Comparison of ENCODE assay signal across 19 cellular contexts in the genomic region with DNA sequence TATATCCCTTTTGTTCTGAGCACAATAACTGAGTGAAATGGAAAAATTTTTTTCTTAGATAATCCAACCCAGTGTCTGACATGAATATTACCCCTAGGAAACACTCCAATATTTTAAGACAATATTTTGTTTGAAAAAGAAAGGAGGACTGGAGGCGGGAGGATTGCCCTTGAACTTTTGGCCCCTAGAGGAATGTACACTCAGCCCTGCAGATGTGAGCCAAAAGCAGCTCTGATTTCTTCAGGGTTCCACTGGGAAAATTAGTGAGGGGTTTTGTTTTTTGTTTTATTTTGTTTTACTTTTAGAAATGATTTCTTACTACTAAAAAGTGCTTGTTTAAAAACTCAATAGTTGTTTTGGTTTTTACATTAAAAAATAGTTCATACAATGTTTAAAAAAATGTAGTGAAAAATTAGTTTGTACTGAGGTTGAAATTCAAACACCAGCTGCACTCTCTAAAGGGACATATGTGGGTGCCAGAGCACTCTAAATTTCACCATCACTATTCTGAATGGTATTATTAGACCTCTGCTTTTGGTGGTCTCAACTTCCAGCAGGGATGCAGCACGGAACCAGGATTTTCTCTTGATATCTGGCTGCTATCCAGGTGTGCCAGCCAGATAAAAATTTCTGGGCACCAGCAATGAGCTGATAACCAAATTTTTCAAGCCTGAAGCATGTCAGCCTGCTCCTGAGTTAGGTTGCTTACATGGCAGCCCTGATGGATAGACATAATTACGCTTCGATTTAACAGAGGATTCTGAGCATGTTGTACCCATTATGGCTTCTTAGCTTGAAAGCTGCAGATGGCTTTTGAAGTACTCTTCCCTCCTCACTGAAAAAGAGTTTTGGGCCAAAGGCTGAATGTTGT.
DNase-seq lines count a peak whose midpoint lies in the region; ATAC-seq, FAIRE-seq and TF ChIP-seq lines count a peak whose summit lies in the region.
"Had no signal": no experiment of that assay in that cellular context is flagged by ENCODE, and none has a peak within 500 bp of the region (broad histone marks: within the 10 kb centered on the region; RNA-seq: fewer than 3 reads in every experiment).

No MANE protein-coding gene starts in this region.

- H3K36me3 ChIP-seq in GM23248 (ENCODE audit: low read depth) = peaks cover 14% of the 10 kb centered on the region; the same call in 1 of the 2 replicates
- peaks cover 0 to 11% (median 5%) of the 10 kb centered on the region in 4 donors for H3K36me3 ChIP-seq in esophagus muscularis mucosa
- peaks cover 11 to 13% of the 10 kb centered on the region in 2 experiments; a peak in 4 of 5 replicates for H3K36me3 ChIP-seq in HepG2 (replicated peaks in 1 of 2; ENCODE audit: control insufficient read depth in 1 of 2, insufficient read depth in 2 of 2, low read length in 2 of 2)
- peaks cover 0 to 42% of the 10 kb centered on the region in 2 donors for H3K36me3 ChIP-seq in gastrocnemius medialis

- in situ Hi-C loops in GM23248 (cut with MboI) = no loop called here
- in situ Hi-C loops in HepG2 (cut with HindIII; ENCODE audit: extremely low pct_ligation_motif_present, low pct_unique_long_range_greater_than_20kb) = no loop called here
- in situ Hi-C loops in gastrocnemius medialis (cut with MboI; ENCODE audit: low sequenced_read_pairs in 4 of 4) = no loop called here

- intact Hi-C loops in esophagus muscularis mucosa (cut with DNase I) (loop anchor here (10.0 kb wide), 1 partner anchor 143 kb away; the partner anchor contains the start of gene ANO6), HepG2 (cut with micrococcal nuclease; ENCODE audit: unreplicated experiment) (no loop called here), gastrocnemius medialis (cut with DNase I; ENCODE audit: low total_unique reads) (no loop called here)

- H3K9me3 ChIP-seq in GM23248 (ENCODE audit: low read depth) (no peaks in the 10 kb centered on the region), esophagus muscularis mucosa (peaks cover 0 to 8% (median 7%) of the 10 kb centered on the region in 4 donors), HepG2 (ENCODE audit: low read length) (no peaks in the 10 kb centered on the region), gastrocnemius medialis (peaks cover 0 to 6% (median 0%) of the 10 kb centered on the region in 3 donors)

- H3F3A ChIP-seq in GM23248 (ENCODE audit: insufficient read depth) = no peaks in the 10 kb centered on the region

- no peak overlapping the region for H3K9ac ChIP-seq in GM23248
- H3K9ac ChIP-seq in HepG2 (ENCODE audit: insufficient read depth, low read depth, low read length) = no peak overlapping the region

- H3K9me2 ChIP-seq in GM23248 (ENCODE audit: insufficient read depth) = no peaks in the 10 kb centered on the region

- 72 to 74% methylated on average over 4 of the region's 4 CpGs for WGBS in GM23248 (ENCODE audit: low coverage in 1 of 2, low lambda C conversion rate in 2 of 2, missing lambda C conversion rate in 2 of 2), 2 experiments
- 44% methylated on average over 4 of the region's 4 CpGs for WGBS in esophagus muscularis mucosa
- 76% methylated on average over 4 of the region's 4 CpGs for WGBS in HepG2 (ENCODE audit: low lambda C conversion rate)

- H3K27ac ChIP-seq in GM23248 (no peak overlapping the region), esophagus muscularis mucosa (replicated peaks in 1 of 4) (peak overlapping the region; percentile 57 to 79 (median 68)), HepG2 (ENCODE audit: extremely low read length, insufficient read depth, low read length) (no peak overlapping the region), gastrocnemius medialis (peak overlapping the region; percentile 20 to 49 (median 34))
- H3K27ac ChIP-seq: dorsolateral prefrontal cortex had no signal

- H3K27me3 Mint-ChIP-seq in activated T-cell treated with anti-CD3 and anti-CD28 coated beads, Interleukin-2, amount 50 U/mL, for 24 hours = no peaks in the 10 kb centered on the region
- H3K27me3 Mint-ChIP-seq: B cell had no signal

- TF ChIP-seq CTCF in esophagus muscularis mucosa (IDR thresholded peaks at IDR 0.05) = no peak
- no peak for TF ChIP-seq CTCF in HepG2 (CRISPR knock-in tag; IDR thresholded peaks at IDR 0.05)
- TF ChIP-seq CTCF in gastrocnemius medialis (IDR thresholded peaks at IDR 0.05 in 4 of 5, conservative IDR thresholded peaks at IDR 0.05 in 1 of 5) = no peak

- DNase-seq in GM23248 = peak; percentile 28
- no peak for DNase-seq in esophagus muscularis mucosa (ENCODE audit: extremely low spot score)
- peak; percentile 6 for DNase-seq in HepG2 (ENCODE audit: low spot score)
- no peak for DNase-seq in gastrocnemius medialis
- DNase-seq in activated T-cell treated with anti-CD3 and anti-CD28 coated beads, Interleukin-2, amount 50 U/mL, for 24 hours = no peak
- no peak for DNase-seq in cortex of kidney (lab: John Stamatoyannopoulos, UW)
- DNase-seq in AML-193 (lab: John Stamatoyannopoulos, UW) = no peak
- DNase-seq: activated CD4-positive, alpha-beta T cell treated with anti-CD3 and anti-CD28 coated beads, Interleukin-2, amount 50 U/mL, for 1 hour; activated T-cell treated with anti-CD3 and anti-CD28 coated beads, Interleukin-2, amount 50 U/mL, for 72 hours; dorsolateral prefrontal cortex; foreskin melanocyte; KBM-7; NCI-H1436 treated with DMSO at 0.1 percent for 48 hours; NCI-H69; T1000 had no signal

- no peak overlapping the region for H3K27ac Mint-ChIP-seq in activated T-cell treated with anti-CD3 and anti-CD28 coated beads, Interleukin-2, amount 50 U/mL, for 24 hours
- H3K27ac Mint-ChIP-seq: activated T-cell treated with anti-CD3 and anti-CD28 coated beads, Interleukin-2, amount 50 U/mL, for 72 hours; B cell had no signal

- CTCF ChIA-PET in HepG2 (lab: Yijun Ruan, JAX; ENCODE audit: low intra/inter-chr PET ratio, low total read pairs) = no interaction called here

- no peak; the same call in 2 of the 3 replicates for ATAC-seq in HepG2
- peak in 1 of 2 donors; percentile 55 for ATAC-seq in gastrocnemius medialis
- ATAC-seq in HG03439 (IDR thresholded peaks at IDR 0.05; ENCODE audit: unreplicated experiment) = no peak
- ATAC-seq: activated T-cell treated with anti-CD3 and anti-CD28 coated beads, Interleukin-2, amount 50 U/mL, for 72 hours had no signal

- H3K4me2 ChIP-seq in GM23248 (ENCODE audit: unreplicated experiment) (no peak overlapping the region), HepG2 (ENCODE audit: low read depth, low read length) (no peak overlapping the region)

- H2AFZ ChIP-seq in GM23248 (no peak overlapping the region), HepG2 (ENCODE audit: low read length) (no peak overlapping the region)

- no peaks in the 10 kb centered on the region for H4K20me1 ChIP-seq in GM23248 (ENCODE audit: insufficient read depth)
- H4K20me1 ChIP-seq in HepG2 (ENCODE audit: insufficient read depth, low read length) = no peaks in the 10 kb centered on the region

- peaks cover 9% of the 10 kb centered on the region for H3K4me1 Mint-ChIP-seq in activated T-cell treated with anti-CD3 and anti-CD28 coated beads, Interleukin-2, amount 50 U/mL, for 24 hours (ENCODE audit: low read depth)
- H3K4me1 Mint-ChIP-seq: B cell had no signal

- H3K36me3 Mint-ChIP-seq in activated T-cell treated with anti-CD3 and anti-CD28 coated beads, Interleukin-2, amount 50 U/mL, for 24 hours (ENCODE audit: low read depth) = peaks cover 71% of the 10 kb centered on the region

- peaks cover 10% of the 10 kb centered on the region for H3K9me3 Mint-ChIP-seq in activated T-cell treated with anti-CD3 and anti-CD28 coated beads, Interleukin-2, amount 50 U/mL, for 24 hours

- TF ChIP-seq RAD21 in HepG2 (CRISPR knock-in tag; IDR thresholded peaks at IDR 0.05) = no peak

- TF ChIP-seq EP300 in esophagus muscularis mucosa (IDR thresholded peaks at IDR 0.05) (no peak), HepG2 (IDR thresholded peaks at IDR 0.05; ENCODE audit: low read depth in 2 of 2, low read length in 2 of 2) (no peak), HepG2 (CRISPR knock-in tag; IDR thresholded peaks at IDR 0.05; ENCODE audit: borderline replicate concordance) (no peak)

- POLR2A ChIA-PET in HepG2 (lab: Yijun Ruan, JAX) = no interaction called here

- FAIRE-seq in HepG2 (lab: Jason Lieb, UNC) = peak; percentile 4
- FAIRE-seq: islet of Langerhans had no signal

- no peak overlapping the region for H3K4me3 Mint-ChIP-seq in activated T-cell treated with anti-CD3 and anti-CD28 coated beads, Interleukin-2, amount 50 U/mL, for 24 hours
- H3K4me3 Mint-ChIP-seq: activated T-cell treated with anti-CD3 and anti-CD28 coated beads, Interleukin-2, amount 50 U/mL, for 72 hours; B cell had no signal

- H3K4me3 ChIP-seq in GM23248 = no peak overlapping the region
- H3K4me3 ChIP-seq in esophagus muscularis mucosa = no peak overlapping the region
- H3K4me3 ChIP-seq in HepG2 (replicated peaks in 1 of 3; ENCODE audit: insufficient read depth in 1 of 3, low read depth in 2 of 3, low read length in 3 of 3) = no peak overlapping the region
- no peak overlapping the region for H3K4me3 ChIP-seq in gastrocnemius medialis
- H3K4me3 ChIP-seq: dorsolateral prefrontal cortex, skin epidermis had no signal

- H3K79me2 ChIP-seq in GM23248 (ENCODE audit: insufficient read depth) (peaks cover 23% of the 10 kb centered on the region), HepG2 (ENCODE audit: insufficient read depth, low read length) (no peaks in the 10 kb centered on the region)

- H3K27me3 ChIP-seq in GM23248 (replicated peaks; ENCODE audit: insufficient read depth) (no peaks in the 10 kb centered on the region), esophagus muscularis mucosa (no peaks in the 10 kb centered on the region), HepG2 (ENCODE audit: control insufficient read depth in 1 of 2, insufficient read depth in 2 of 2, low read length in 2 of 2) (no peaks in the 10 kb centered on the region), gastrocnemius medialis (no peaks in the 10 kb centered on the region)
- H3K27me3 ChIP-seq: dorsolateral prefrontal cortex had no signal

- no TSS peak for BruUV-seq in HepG2 (replicated peaks; lab: Mats Ljungman, UMichigan)

- TF ChIP-seq POLR2A in esophagus muscularis mucosa (IDR thresholded peaks at IDR 0.05; ENCODE audit: low read depth) (no peak), HepG2 (IDR thresholded peaks at IDR 0.05; ENCODE audit: insufficient read depth in 1 of 2, low read depth in 2 of 2, low read length in 2 of 2) (no peak), gastrocnemius medialis (IDR thresholded peaks at IDR 0.05) (no peak)

- H3K4me1 ChIP-seq in GM23248 (ENCODE audit: insufficient read depth) = peaks cover 13% of the 10 kb centered on the region
- peaks cover 20 to 60% (median 45%) of the 10 kb centered on the region in 4 donors for H3K4me1 ChIP-seq in esophagus muscularis mucosa
- peaks cover 26% of the 10 kb centered on the region for H3K4me1 ChIP-seq in HepG2 (ENCODE audit: insufficient read depth, low read length)
- peaks cover 22 to 34% of the 10 kb centered on the region in 2 donors for H3K4me1 ChIP-seq in gastrocnemius medialis

Comparison
In these comparisons a context has a peak if more than half of its experiments do, and no peak if none do; other contexts are left out.
1. DNase-seq: peak in GM23248 (single experiment) and HepG2 (single experiment); none in esophagus muscularis mucosa (single experiment), gastrocnemius medialis (0 of 2), activated T-cell treated with anti-CD3 and anti-CD28 coated beads, Interleukin-2, amount 50 U/mL, for 24 hours (single experiment), cortex of kidney (single experiment) and AML-193 (0 of 2).
2. H3K27ac ChIP-seq: peak in esophagus muscularis mucosa (4 of 4) and gastrocnemius medialis (4 of 4); none in GM23248 (single experiment) and HepG2 (single experiment).